8 cellular contexts compared by ENCODE assay signal in genomic region chr6:39302669-39303424, GRCh38. TPM values are rescaled to one million over a fixed set of nuclear protein-coding genes. Genes with fewer than 3 reads are reported as not detected.
DNase-seq lines count a peak whose midpoint lies in the region; ATAC-seq and TF ChIP-seq lines count a peak whose summit lies in the region.

No MANE protein-coding gene starts in this region.

- no peaks in the 10 kb centered on the region for H3K36me3 ChIP-seq in CD8-positive, alpha-beta T cell (ENCODE audit: insufficient read depth, low read length)
- no peaks in the 10 kb centered on the region for H3K36me3 ChIP-seq in neuronal stem cell (replicated peaks in 1 of 2; ENCODE audit: control insufficient read depth in 2 of 2, insufficient read depth in 2 of 2, low read length in 2 of 2)

- H3K4me3 ChIP-seq in CD8-positive, alpha-beta T cell (ENCODE audit: low read depth, low read length), result no peak overlapping the region
- no peak overlapping the region for H3K4me3 ChIP-seq in neuronal stem cell (ENCODE audit: low read length in 2 of 2)

- ATAC-seq in CD8-positive, alpha-beta T cell, result peak; percentile 99
- peak; percentile 74 for ATAC-seq in GM21367 (IDR thresholded peaks at IDR 0.05; ENCODE audit: unreplicated experiment)
- ATAC-seq in activated T-helper 17 cell treated with anti-CD3 and anti-CD28 coated beads, Interleukin-2, amount 50 U/mL, for 72 hours (replicated peaks), result peak; percentile 95

- no peak overlapping the region for H2BK5ac ChIP-seq in neuronal stem cell (ENCODE audit: low read length)

- no peak overlapping the region for H2BK120ac ChIP-seq in neuronal stem cell (ENCODE audit: low read depth, low read length)

- H3K27me3 ChIP-seq in CD8-positive, alpha-beta T cell (ENCODE audit: insufficient read depth, low read length), result no peaks in the 10 kb centered on the region
- peaks cover 0 to 8% (median 0%) of the 10 kb centered on the region in 3 experiments for H3K27me3 ChIP-seq in neuronal stem cell (ENCODE audit: control insufficient read depth in 3 of 3, insufficient read depth in 3 of 3, low read depth in 1 of 3, low read length in 3 of 3)

- no peak overlapping the region for H2BK12ac ChIP-seq in neuronal stem cell (ENCODE audit: low read length)

- no peak overlapping the region for H2BK15ac ChIP-seq in neuronal stem cell (ENCODE audit: low read length)

- no peaks in the 10 kb centered on the region for H3K4me1 ChIP-seq in CD8-positive, alpha-beta T cell (ENCODE audit: insufficient read depth, low read length)
- no peaks in the 10 kb centered on the region for H3K4me1 ChIP-seq in neuronal stem cell (ENCODE audit: control insufficient read depth in 2 of 2, insufficient read depth in 1 of 2, low read depth in 1 of 2, low read length in 2 of 2)

- H4K91ac ChIP-seq in neuronal stem cell (ENCODE audit: low read depth, low read length, poor library complexity), result no peak overlapping the region

- no peak overlapping the region for H3K27ac Mint-ChIP-seq in CD8-positive, alpha-beta T cell
- H3K27ac Mint-ChIP-seq in activated T-helper 17 cell treated with anti-CD3 and anti-CD28 coated beads, Interleukin-2, amount 50 U/mL, for 72 hours, result no peak overlapping the region
- no peak overlapping the region for H3K27ac Mint-ChIP-seq in stimulated activated naive CD8-positive, alpha-beta T cell treated with anti-CD3 and anti-CD28 coated beads, Interleukin-15, Interleukin-2, amounts not matched to agents 100 ng/mL and 50 ng/mL, for 24 hours

- no peak overlapping the region for H3K27ac ChIP-seq in CD8-positive, alpha-beta T cell (ENCODE audit: low read depth, low read length)
- H3K27ac ChIP-seq in neuronal stem cell (replicated peaks; ENCODE audit: low read length), result no peak overlapping the region

- TF ChIP-seq CTCF in CD8-positive, alpha-beta T cell (IDR thresholded peaks at IDR 0.05), result peak; percentile 74

- peak overlapping the region; percentile 70 for H3K4me3 Mint-ChIP-seq in CD8-positive, alpha-beta T cell
- peak overlapping the region; percentile 67 for H3K4me3 Mint-ChIP-seq in activated T-helper 17 cell treated with anti-CD3 and anti-CD28 coated beads, Interleukin-2, amount 50 U/mL, for 72 hours
- peak overlapping the region; percentile 60 for H3K4me3 Mint-ChIP-seq in stimulated activated naive CD8-positive, alpha-beta T cell treated with anti-CD3 and anti-CD28 coated beads, Interleukin-15, Interleukin-2, amounts not matched to agents 100 ng/mL and 50 ng/mL, for 24 hours

- peak; percentile 76 to 90 (median 83) for DNase-seq in CD8-positive, alpha-beta T cell
- DNase-seq in KBM-7 (peak; percentile 88), RPMI7951 (ENCODE audit: low read depth) (peak; percentile 65), fibroblast of the conjunctiva (ENCODE audit: low read depth) (peak; percentile 30), neuronal stem cell (ENCODE audit: low spot score) (peak; percentile 75)

- WGBS in neuronal stem cell (ENCODE audit: extremely low coverage in 2 of 2, insufficient read length in 2 of 2, insufficient replicate concordance in 1 of 2), 2 donors, result no CpG with 5 or more reads among the region's 11 CpGs

- peak overlapping the region; percentile 1 for H3K9ac ChIP-seq in neuronal stem cell (ENCODE audit: low read depth, low read length, poor library complexity)

- H3K27me3 Mint-ChIP-seq in CD8-positive, alpha-beta T cell (ENCODE audit: low read depth), result no peaks in the 10 kb centered on the region
- H3K27me3 Mint-ChIP-seq in activated T-helper 17 cell treated with anti-CD3 and anti-CD28 coated beads, Interleukin-2, amount 50 U/mL, for 72 hours, result peaks cover 3% of the 10 kb centered on the region
- H3K27me3 Mint-ChIP-seq in stimulated activated naive CD8-positive, alpha-beta T cell treated with anti-CD3 and anti-CD28 coated beads, Interleukin-15, Interleukin-2, amounts not matched to agents 100 ng/mL and 50 ng/mL, for 24 hours, result no peaks in the 10 kb centered on the region

- no peak overlapping the region for H3K14ac ChIP-seq in neuronal stem cell (ENCODE audit: low read length)

- POLR2A ChIA-PET in CD8-positive, alpha-beta T cell (lab: Charles Lee), result no interaction called here

- peaks cover 6% of the 10 kb centered on the region for H3K4me1 Mint-ChIP-seq in CD8-positive, alpha-beta T cell (ENCODE audit: low read depth)
- no peaks in the 10 kb centered on the region for H3K4me1 Mint-ChIP-seq in activated T-helper 17 cell treated with anti-CD3 and anti-CD28 coated beads, Interleukin-2, amount 50 U/mL, for 72 hours
- H3K4me1 Mint-ChIP-seq in stimulated activated naive CD8-positive, alpha-beta T cell treated with anti-CD3 and anti-CD28 coated beads, Interleukin-15, Interleukin-2, amounts not matched to agents 100 ng/mL and 50 ng/mL, for 24 hours (ENCODE audit: low read depth), result peaks cover 6% of the 10 kb centered on the region

- H3K4me2 ChIP-seq in neuronal stem cell (ENCODE audit: insufficient read depth, low read length, poor library complexity, severe bottlenecking), result peak overlapping the region; percentile 32

- in situ Hi-C loops in KBM-7 (cut with MboI; ENCODE audit: low pct_unique_long_range_greater_than_20kb, low sequenced_read_pairs), result loop anchor here (5.0 to 25.0 kb wide), 2 partner anchors 136 to 316 kb away; no protein-coding TSS in a partner anchor

- no peaks in the 10 kb centered on the region for H3K79me1 ChIP-seq in neuronal stem cell (ENCODE audit: low read depth, low read length)

- no peaks in the 10 kb centered on the region for H3K36me3 Mint-ChIP-seq in CD8-positive, alpha-beta T cell
- no peaks in the 10 kb centered on the region for H3K36me3 Mint-ChIP-seq in activated T-helper 17 cell treated with anti-CD3 and anti-CD28 coated beads, Interleukin-2, amount 50 U/mL, for 72 hours (ENCODE audit: low read depth)
- no peaks in the 10 kb centered on the region for H3K36me3 Mint-ChIP-seq in stimulated activated naive CD8-positive, alpha-beta T cell treated with anti-CD3 and anti-CD28 coated beads, Interleukin-15, Interleukin-2, amounts not matched to agents 100 ng/mL and 50 ng/mL, for 24 hours (ENCODE audit: low read depth)

- no peak overlapping the region for H4K8ac ChIP-seq in neuronal stem cell (ENCODE audit: low read depth, low read length)

- H3K18ac ChIP-seq in neuronal stem cell (ENCODE audit: low read length), result no peak overlapping the region

- no peaks in the 10 kb centered on the region for H3K9me3 Mint-ChIP-seq in CD8-positive, alpha-beta T cell
- no peaks in the 10 kb centered on the region for H3K9me3 Mint-ChIP-seq in activated T-helper 17 cell treated with anti-CD3 and anti-CD28 coated beads, Interleukin-2, amount 50 U/mL, for 72 hours
- no peaks in the 10 kb centered on the region for H3K9me3 Mint-ChIP-seq in stimulated activated naive CD8-positive, alpha-beta T cell treated with anti-CD3 and anti-CD28 coated beads, Interleukin-15, Interleukin-2, amounts not matched to agents 100 ng/mL and 50 ng/mL, for 24 hours

- peak overlapping the region; percentile 3 for H3K23ac ChIP-seq in neuronal stem cell (ENCODE audit: low read depth, low read length, poor library complexity)

- peak overlapping the region; percentile 72 for H2AFZ ChIP-seq in neuronal stem cell (ENCODE audit: low read length)

- CTCF ChIA-PET in CD8-positive, alpha-beta T cell (lab: Charles Lee), result interaction anchor here (0.6 to 15.4 kb wide), 44 partner anchors 9 to 459 kb away, joined by 3 to 359 read pairs (median 4); partner anchors contain the start of gene KCNK17

- no peaks in the 10 kb centered on the region for H3K9me3 ChIP-seq in CD8-positive, alpha-beta T cell (ENCODE audit: low read length)
- peaks cover 0 to 2% of the 10 kb centered on the region in 2 donors for H3K9me3 ChIP-seq in neuronal stem cell (replicated peaks in 1 of 2; ENCODE audit: control insufficient read depth in 2 of 2, insufficient read depth in 1 of 2, low read depth in 1 of 2, low read length in 2 of 2)

- H3K4ac ChIP-seq in neuronal stem cell (ENCODE audit: low read length), result no peak overlapping the region

- H2AK5ac ChIP-seq in neuronal stem cell (ENCODE audit: low read depth, low read length), result no peak overlapping the region

- intact Hi-C loops in CD8-positive, alpha-beta T cell (cut with DNase I, micrococcal nuclease), result loop anchor here (1.0 to 5.0 kb wide), 6 partner anchors 137 to 431 kb away; no protein-coding TSS in a partner anchor

RNA-seq across cellular contexts. Expression of gene KCNK17, which starts 11.4 kb away (rescaled TPM):
- total RNA-seq in CD8-positive, alpha-beta T cell, result not detected
- not detected in 2 replicates for total RNA-seq in RPMI7951 (2014; rRNA removed; shearing (Covaris generic))
- not detected for total RNA-seq in activated T-helper 17 cell treated with anti-CD3 and anti-CD28 coated beads, Interleukin-2, amount 50 U/mL, for 72 hours
- 0.33 TPM for polyA plus RNA-seq in neuronal stem cell (2013, experiment 1 of 2)
- polyA plus RNA-seq in neuronal stem cell (2013, experiment 2 of 2), result 0.22 TPM

RNA-seq across cellular contexts. Expression of gene KCNK16, which starts 19.7 kb away (rescaled TPM):
- not detected for total RNA-seq in CD8-positive, alpha-beta T cell
- not detected in 2 replicates for total RNA-seq in RPMI7951 (2014; rRNA removed; shearing (Covaris generic))
- total RNA-seq in activated T-helper 17 cell treated with anti-CD3 and anti-CD28 coated beads, Interleukin-2, amount 50 U/mL, for 72 hours, result not detected
- not detected for polyA plus RNA-seq in neuronal stem cell (2013, experiment 1 of 2)
- polyA plus RNA-seq in neuronal stem cell (2013, experiment 2 of 2), result not detected

Comparison
In these comparisons a context has a peak if more than half of its experiments do, and no peak if none do; other contexts are left out.
1. DNase-seq: peak in every context shown above with its lines; median percentile 88 in KBM-7; 83 in CD8-positive, alpha-beta T cell; 75 in neuronal stem cell; 65 in RPMI7951; 30 in fibroblast of the conjunctiva.